8 cellular contexts compared by ENCODE assay signal in the genomic region with DNA sequence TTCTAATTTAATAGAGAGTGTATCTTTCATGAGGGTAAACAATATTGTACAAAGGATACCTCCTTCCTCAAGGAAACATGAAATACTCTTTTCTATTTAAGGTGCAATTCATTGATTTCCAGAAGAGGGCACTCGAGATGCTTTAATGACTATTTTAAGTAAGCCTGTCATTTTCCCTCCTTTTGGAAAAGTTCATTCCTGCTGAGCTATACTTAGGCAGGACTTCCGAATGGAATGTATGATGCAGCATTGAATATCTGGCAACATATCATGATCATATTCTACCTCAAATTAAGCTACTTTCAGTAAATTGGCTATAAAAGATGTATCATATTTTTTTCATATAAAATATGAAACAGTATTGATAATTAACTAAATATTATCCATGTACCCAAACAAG. TPM values are rescaled to one million over a fixed set of nuclear protein-coding genes. Genes with fewer than 3 reads are reported as not detected.
A peak's percentile ranks its signal among the peaks of the same experiment; 100 is the strongest.
DNase-seq lines count a peak whose midpoint lies in the region; ATAC-seq and TF ChIP-seq lines count a peak whose summit lies in the region.

No MANE protein-coding gene starts in this region.

- no peak overlapping the region for H3K27ac ChIP-seq in SK-N-MC

- H3K36me3 Mint-ChIP-seq in progenitor cell of endocrine pancreas (ENCODE audit: insufficient read depth), result peaks cover 25% of the 10 kb centered on the region

- peaks cover 15% of the 10 kb centered on the region for H3K36me3 ChIP-seq in SK-N-MC (ENCODE audit: insufficient read depth, low read length)

- H3K4me3 ChIP-seq in SK-N-MC (no peak overlapping the region), fibroblast of the aortic adventitia (ENCODE audit: low read depth, low read length) (no peak overlapping the region)

- peak; percentile 67 for TF ChIP-seq CTCF in fibroblast of the aortic adventitia (IDR thresholded peaks at IDR 0.05; ENCODE audit: insufficient read depth, low read length)
- peak; percentile 71 for TF ChIP-seq CTCF in progenitor cell of endocrine pancreas (IDR thresholded peaks at IDR 0.05; ENCODE audit: unreplicated experiment)

- no peak overlapping the region for H3K27ac Mint-ChIP-seq in progenitor cell of endocrine pancreas

- H3K9me3 Mint-ChIP-seq in progenitor cell of endocrine pancreas (ENCODE audit: low read depth), result no peaks in the 10 kb centered on the region

- H3K27me3 Mint-ChIP-seq in progenitor cell of endocrine pancreas, result no peaks in the 10 kb centered on the region

- DNase-seq in DMS 273 treated with DMSO at 0.1 percent for 48 hours (lab: John Stamatoyannopoulos, UW) (peak; percentile 20), LHCN-M2 (ENCODE audit: low read depth) (peak; percentile 77), SK-N-MC (ENCODE audit: low read depth, low spot score) (peak; percentile 69), fibroblast of the aortic adventitia (ENCODE audit: low read depth) (peak; percentile 91), progenitor cell of endocrine pancreas (ENCODE audit: low spot score, unreplicated experiment) (no peak), T1000 (lab: John Stamatoyannopoulos, UW) (no peak)

- H3K4me3 Mint-ChIP-seq in progenitor cell of endocrine pancreas (ENCODE audit: low read depth), result no peak overlapping the region

- H3K9ac ChIP-seq in SK-N-MC (ENCODE audit: insufficient read length), result no peak overlapping the region

- H3K4me1 Mint-ChIP-seq in progenitor cell of endocrine pancreas (ENCODE audit: low read depth), result no peaks in the 10 kb centered on the region

- ATAC-seq in GM18870 (IDR thresholded peaks at IDR 0.05; ENCODE audit: unreplicated experiment), result no peak
- ATAC-seq in HG02798 (IDR thresholded peaks at IDR 0.05; ENCODE audit: poor library complexity, unreplicated experiment), result no peak

- no peaks in the 10 kb centered on the region for H3K9me3 ChIP-seq in SK-N-MC (ENCODE audit: low read depth, low read length)

RNA-seq across cellular contexts. Expression of a gene that starts 5.0 kb away (rescaled TPM):
- 210 and 230 TPM in 2 replicates for total RNA-seq in LHCN-M2 (2014; rRNA removed)
- 67.5 TPM for polyA plus RNA-seq in LHCN-M2 (2012)
- 505 and 613 TPM in 2 replicates for total RNA-seq in fibroblast of the aortic adventitia (ENCODE audit: low replicate concordance)
- total RNA-seq in progenitor cell of endocrine pancreas, result 151 and 167 TPM in 2 replicates

Comparison
In these comparisons a context has a peak if more than half of its experiments do, and no peak if none do; other contexts are left out.
1. DNase-seq: peak in DMS 273 treated with DMSO at 0.1 percent for 48 hours (single experiment), LHCN-M2 (single experiment), SK-N-MC (single experiment) and fibroblast of the aortic adventitia (single experiment); none in progenitor cell of endocrine pancreas (single experiment) and T1000 (single experiment).